Comparison of ENCODE assay signal across 1 cellular context in genomic region chr6:26033132-26033941, GRCh38.
TF ChIP-seq lines count a peak whose summit lies in the region.

No MANE protein-coding gene starts in this region.

TF ChIP-seq in HepG2, 621 proteins besides CTCF, POLR2A, EP300 and RAD21 (continued from another document and continues in another):
- TF ChIP-seq SOX6 (IDR thresholded peaks at IDR 0.05) (no peak), SOX6 (CRISPR knock-in tag; IDR thresholded peaks at IDR 0.05) (peak; percentile 47), RFX5 (IDR thresholded peaks at IDR 0.05; ENCODE audit: low read depth, low read length) (0 out of 2 replicates have a peak, but pooled peaks have one; percentile 8), THAP11 (CRISPR knock-in tag; IDR thresholded peaks at IDR 0.05) (peak; percentile 27; the same call in 1 of the 2 replicates), MAFF (IDR thresholded peaks at IDR 0.05; ENCODE audit: low read depth, low read length) (no peak), ATF1 (CRISPR knock-in tag; IDR thresholded peaks at IDR 0.05) (peak; percentile 30; the same call in 1 of the 2 replicates), AKAP8 (CRISPR knock-in tag; IDR thresholded peaks at IDR 0.05) (no peak), POGK (CRISPR knock-in tag; conservative IDR thresholded peaks at IDR 0.05) (peak; percentile 67), ZNF317 (CRISPR knock-in tag; IDR thresholded peaks at IDR 0.05) (peak; percentile 75; the same call in 1 of the 2 replicates), ZNF337 (CRISPR knock-in tag; IDR thresholded peaks at IDR 0.05; ENCODE audit: borderline replicate concordance, low read depth) (peak; percentile 59; the same call in 1 of the 2 replicates), ZNF629 (CRISPR knock-in tag; conservative IDR thresholded peaks at IDR 0.05) (no peak; the same call in 1 of the 2 replicates), ZNF605 (CRISPR knock-in tag; IDR thresholded peaks at IDR 0.05) (no peak), MED1 (CRISPR knock-in tag; IDR thresholded peaks at IDR 0.05) (peak; percentile 92), RBFOX2 (IDR thresholded peaks at IDR 0.05; ENCODE audit: low read depth, low read length) (peak; percentile 99), SNAPC2 (CRISPR knock-in tag; IDR thresholded peaks at IDR 0.05) (peak; percentile 64; the same call in 1 of the 2 replicates), SNRNP70 (IDR thresholded peaks at IDR 0.05; ENCODE audit: low read depth, low read length) (no peak), THAP7 (CRISPR knock-in tag; IDR thresholded peaks at IDR 0.05) (no peak), PAF1 (CRISPR knock-in tag; IDR thresholded peaks at IDR 0.05) (no peak; the same call in 1 of the 2 replicates), TFDP2 (CRISPR knock-in tag; IDR thresholded peaks at IDR 0.05) (peak; percentile 84), MXD4 (CRISPR knock-in tag; IDR thresholded peaks at IDR 0.05) (peak; percentile 61; the same call in 1 of the 2 replicates), ATF4 (CRISPR knock-in tag; IDR thresholded peaks at IDR 0.05) (0 out of 4 replicates have a peak, but pooled peaks of 1 of the 2 experiments have one; percentile 34), STAT5B (CRISPR knock-in tag; IDR thresholded peaks at IDR 0.05) (no peak), ZNF383 (CRISPR knock-in tag; IDR thresholded peaks at IDR 0.05; ENCODE audit: borderline replicate concordance) (no peak), PAX8 (CRISPR knock-in tag; IDR thresholded peaks at IDR 0.05; ENCODE audit: borderline replicate concordance) (0 out of 2 replicates have a peak, but pooled peaks have one; percentile 62), ZBTB34 (CRISPR knock-in tag; IDR thresholded peaks at IDR 0.05) (0 out of 2 replicates have a peak, but pooled peaks have one; percentile 21), ZNF276 (CRISPR knock-in tag; IDR thresholded peaks at IDR 0.05; ENCODE audit: low read depth) (peak; percentile 30; the same call in 1 of the 2 replicates), HNRNPK (IDR thresholded peaks at IDR 0.05; ENCODE audit: low read depth, low read length, poor library complexity, severe bottlenecking) (no peak), CSRNP1 (CRISPR knock-in tag; IDR thresholded peaks at IDR 0.05) (0 out of 2 replicates have a peak, but pooled peaks have one; percentile 64), ZNF224 (CRISPR knock-in tag; IDR thresholded peaks at IDR 0.05) (no peak), PRPF4 (IDR thresholded peaks at IDR 0.05; ENCODE audit: low read depth, low read length, poor library complexity, severe bottlenecking) (no peak), ZNF3 (CRISPR knock-in tag; IDR thresholded peaks at IDR 0.05) (no peak), MIER2 (CRISPR knock-in tag; IDR thresholded peaks at IDR 0.05) (0 out of 2 replicates have a peak, but pooled peaks have one; percentile 9), POLR2AphosphoS2 (IDR thresholded peaks at IDR 0.05; ENCODE audit: low read depth, low read length) (no peak), ERF (CRISPR knock-in tag; IDR thresholded peaks at IDR 0.05) (peak; percentile 77), IKZF4 (CRISPR knock-in tag; IDR thresholded peaks at IDR 0.05; ENCODE audit: borderline replicate concordance, low read depth, not compliant biosample characterization) (peak; percentile 38), PRMT3 (CRISPR knock-in tag; IDR thresholded peaks at IDR 0.05; ENCODE audit: borderline replicate concordance, low read depth) (0 out of 2 replicates have a peak, but pooled peaks have one; percentile 37)
- TF ChIP-seq, protein P1, sequence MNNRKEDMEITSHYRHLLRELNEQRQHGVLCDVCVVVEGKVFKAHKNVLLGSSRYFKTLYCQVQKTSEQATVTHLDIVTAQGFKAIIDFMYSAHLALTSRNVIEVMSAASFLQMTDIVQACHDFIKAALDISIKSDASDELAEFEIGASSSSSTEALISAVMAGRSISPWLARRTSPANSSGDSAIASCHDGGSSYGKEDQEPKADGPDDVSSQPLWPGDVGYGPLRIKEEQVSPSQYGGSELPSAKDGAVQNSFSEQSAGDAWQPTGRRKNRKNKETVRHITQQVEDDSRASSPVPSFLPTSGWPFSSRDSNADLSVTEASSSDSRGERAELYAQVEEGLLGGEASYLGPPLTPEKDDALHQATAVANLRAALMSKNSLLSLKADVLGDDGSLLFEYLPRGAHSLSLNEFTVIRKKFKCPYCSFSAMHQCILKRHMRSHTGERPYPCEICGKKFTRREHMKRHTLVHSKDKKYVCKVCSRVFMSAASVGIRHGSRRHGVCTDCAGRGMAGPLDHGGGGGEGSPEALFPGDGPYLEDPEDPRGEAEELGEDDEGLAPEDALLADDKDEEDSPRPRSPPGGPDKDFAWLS (CRISPR knock-in tag; IDR thresholded peaks at IDR 0.05; ENCODE audit: borderline replicate concordance), result no peak
- TF ChIP-seq, protein P2, sequence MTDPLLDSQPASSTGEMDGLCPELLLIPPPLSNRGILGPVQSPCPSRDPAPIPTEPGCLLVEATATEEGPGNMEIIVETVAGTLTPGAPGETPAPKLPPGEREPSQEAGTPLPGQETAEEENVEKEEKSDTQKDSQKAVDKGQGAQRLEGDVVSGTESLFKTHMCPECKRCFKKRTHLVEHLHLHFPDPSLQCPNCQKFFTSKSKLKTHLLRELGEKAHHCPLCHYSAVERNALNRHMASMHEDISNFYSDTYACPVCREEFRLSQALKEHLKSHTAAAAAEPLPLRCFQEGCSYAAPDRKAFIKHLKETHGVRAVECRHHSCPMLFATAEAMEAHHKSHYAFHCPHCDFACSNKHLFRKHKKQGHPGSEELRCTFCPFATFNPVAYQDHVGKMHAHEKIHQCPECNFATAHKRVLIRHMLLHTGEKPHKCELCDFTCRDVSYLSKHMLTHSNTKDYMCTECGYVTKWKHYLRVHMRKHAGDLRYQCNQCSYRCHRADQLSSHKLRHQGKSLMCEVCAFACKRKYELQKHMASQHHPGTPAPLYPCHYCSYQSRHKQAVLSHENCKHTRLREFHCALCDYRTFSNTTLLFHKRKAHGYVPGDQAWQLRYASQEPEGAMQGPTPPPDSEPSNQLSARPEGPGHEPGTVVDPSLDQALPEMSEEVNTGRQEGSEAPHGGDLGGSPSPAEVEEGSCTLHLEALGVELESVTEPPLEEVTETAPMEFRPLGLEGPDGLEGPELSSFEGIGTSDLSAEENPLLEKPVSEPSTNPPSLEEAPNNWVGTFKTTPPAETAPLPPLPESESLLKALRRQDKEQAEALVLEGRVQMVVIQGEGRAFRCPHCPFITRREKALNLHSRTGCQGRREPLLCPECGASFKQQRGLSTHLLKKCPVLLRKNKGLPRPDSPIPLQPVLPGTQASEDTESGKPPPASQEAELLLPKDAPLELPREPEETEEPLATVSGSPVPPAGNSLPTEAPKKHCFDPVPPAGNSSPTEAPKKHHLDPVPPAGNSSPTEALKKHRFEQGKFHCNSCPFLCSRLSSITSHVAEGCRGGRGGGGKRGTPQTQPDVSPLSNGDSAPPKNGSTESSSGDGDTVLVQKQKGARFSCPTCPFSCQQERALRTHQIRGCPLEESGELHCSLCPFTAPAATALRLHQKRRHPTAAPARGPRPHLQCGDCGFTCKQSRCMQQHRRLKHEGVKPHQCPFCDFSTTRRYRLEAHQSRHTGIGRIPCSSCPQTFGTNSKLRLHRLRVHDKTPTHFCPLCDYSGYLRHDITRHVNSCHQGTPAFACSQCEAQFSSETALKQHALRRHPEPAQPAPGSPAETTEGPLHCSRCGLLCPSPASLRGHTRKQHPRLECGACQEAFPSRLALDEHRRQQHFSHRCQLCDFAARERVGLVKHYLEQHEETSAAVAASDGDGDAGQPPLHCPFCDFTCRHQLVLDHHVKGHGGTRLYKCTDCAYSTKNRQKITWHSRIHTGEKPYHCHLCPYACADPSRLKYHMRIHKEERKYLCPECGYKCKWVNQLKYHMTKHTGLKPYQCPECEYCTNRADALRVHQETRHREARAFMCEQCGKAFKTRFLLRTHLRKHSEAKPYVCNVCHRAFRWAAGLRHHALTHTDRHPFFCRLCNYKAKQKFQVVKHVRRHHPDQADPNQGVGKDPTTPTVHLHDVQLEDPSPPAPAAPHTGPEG (CRISPR knock-in tag; IDR thresholded peaks at IDR 0.05), result no peak
- TF ChIP-seq, protein P3, sequence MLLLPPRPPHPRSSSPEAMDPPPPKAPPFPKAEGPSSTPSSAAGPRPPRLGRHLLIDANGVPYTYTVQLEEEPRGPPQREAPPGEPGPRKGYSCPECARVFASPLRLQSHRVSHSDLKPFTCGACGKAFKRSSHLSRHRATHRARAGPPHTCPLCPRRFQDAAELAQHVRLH (CRISPR knock-in tag; IDR thresholded peaks at IDR 0.05; ENCODE audit: borderline replicate concordance, low read depth), result peak; percentile 73; the same call in 1 of the 2 replicates
- TF ChIP-seq, protein P4, sequence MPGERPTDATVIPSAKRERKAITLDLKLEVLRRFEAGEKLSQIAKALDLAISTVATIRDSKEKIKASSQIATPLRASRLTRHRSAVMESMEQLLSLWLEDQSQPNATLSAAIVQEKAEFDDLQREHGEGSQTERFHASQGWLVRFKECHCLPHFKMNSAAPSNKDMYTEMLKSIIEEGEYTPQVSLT (CRISPR knock-in tag; IDR thresholded peaks at IDR 0.05; ENCODE audit: borderline replicate concordance, low read depth), result no peak
